ENCODE assay signal across 9 cellular contexts in genomic region chr9:7234144-7234543, GRCh38.
DNase-seq lines count a peak whose midpoint lies in the region; ATAC-seq lines count a peak whose summit lies in the region.
"Had no signal": no experiment of that assay in that cellular context is flagged by ENCODE, and none has a peak within 500 bp of the region (broad histone marks: within the 10 kb centered on the region; RNA-seq: fewer than 3 reads in every experiment).

No MANE protein-coding gene starts in this region.

- no peak overlapping the region for H3K4me3 Mint-ChIP-seq in T-helper 2 cell treated with Interferon-gamma antibody and Interleukin-4, amounts not matched to agents 5 μg/mL and 100 μg/mL, for 36 hours
- H3K4me3 Mint-ChIP-seq: dendritic cell treated with granulocyte-macrophage colony-stimulating factor and Interleukin-4, amounts not matched to agents 40 ng/mL and 50 ng/mL, for 4 days had no signal

- no peaks in the 10 kb centered on the region for H3K9me3 ChIP-seq in aorta (ENCODE audit: control insufficient read depth, low read length)

- H3K4me3 ChIP-seq in aorta (ENCODE audit: low read length in 2 of 2), result no peak overlapping the region

- H3K4me1 Mint-ChIP-seq in T-helper 2 cell treated with Interferon-gamma antibody and Interleukin-4, amounts not matched to agents 5 μg/mL and 100 μg/mL, for 36 hours (ENCODE audit: low read depth), result peaks cover 20% of the 10 kb centered on the region

- H3K9me3 Mint-ChIP-seq in T-helper 2 cell treated with Interferon-gamma antibody and Interleukin-4, amounts not matched to agents 5 μg/mL and 100 μg/mL, for 36 hours, result peaks cover 6% of the 10 kb centered on the region
- H3K9me3 Mint-ChIP-seq: dendritic cell treated with granulocyte-macrophage colony-stimulating factor and Interleukin-4, amounts not matched to agents 40 ng/mL and 50 ng/mL, for 4 days had no signal

- H3K4me1 ChIP-seq in aorta (ENCODE audit: control insufficient read depth in 1 of 2, insufficient read depth in 2 of 2, low read length in 2 of 2), result no peaks in the 10 kb centered on the region

- no peak overlapping the region for H3K27ac ChIP-seq in aorta (ENCODE audit: low read depth in 1 of 2, low read length in 2 of 2)

- H3K27me3 ChIP-seq in aorta (ENCODE audit: control insufficient read depth in 1 of 2, insufficient read depth in 2 of 2, low read length in 1 of 2), result no peaks in the 10 kb centered on the region

- H3K27me3 Mint-ChIP-seq in T-helper 2 cell treated with Interferon-gamma antibody and Interleukin-4, amounts not matched to agents 5 μg/mL and 100 μg/mL, for 36 hours (ENCODE audit: low read depth), result peaks cover 13% of the 10 kb centered on the region

- DNase-seq in activated naive CD4-positive, alpha-beta T cell treated with Interleukin-2 at 50 U/mL for 16 hours, result peak; percentile 12
- DNase-seq in activated naive CD4-positive, alpha-beta T cell (lab: John Stamatoyannopoulos, UW), result no peak
- peak; percentile 16 for DNase-seq in T-helper 2 cell treated with Interferon-gamma antibody and Interleukin-4, amounts not matched to agents 5 μg/mL and 100 μg/mL, for 36 hours (ENCODE audit: low spot score)
- DNase-seq in hepatic stellate cell (ENCODE audit: low spot score) (peak; percentile 11), aorta (no peak), sciatic nerve (ENCODE audit: low spot score) (no peak), COLO668 (lab: John Stamatoyannopoulos, UW; ENCODE audit: unreplicated experiment) (no peak)

- intact Hi-C loops in aorta (cut with DNase I) (no loop called here), sciatic nerve (cut with DNase I) (no loop called here)

- peak; percentile 78 for ATAC-seq in HG02973 (IDR thresholded peaks at IDR 0.05; ENCODE audit: unreplicated experiment)
- no peak for ATAC-seq in aorta (ENCODE audit: low FRiP score)
- ATAC-seq in sciatic nerve, result no peak

- H3K36me3 Mint-ChIP-seq in T-helper 2 cell treated with Interferon-gamma antibody and Interleukin-4, amounts not matched to agents 5 μg/mL and 100 μg/mL, for 36 hours (ENCODE audit: low read depth), result peaks cover 5% of the 10 kb centered on the region

- H3K27ac Mint-ChIP-seq in T-helper 2 cell treated with Interferon-gamma antibody and Interleukin-4, amounts not matched to agents 5 μg/mL and 100 μg/mL, for 36 hours, result no peak overlapping the region
- H3K27ac Mint-ChIP-seq: dendritic cell treated with granulocyte-macrophage colony-stimulating factor and Interleukin-4, amounts not matched to agents 40 ng/mL and 50 ng/mL, for 4 days had no signal

- WGBS in aorta, 2 donors, result 50 to 61% methylated on average over 5 of the region's 5 CpGs

- no peaks in the 10 kb centered on the region for H3K36me3 ChIP-seq in aorta (ENCODE audit: control insufficient read depth in 1 of 2, insufficient read depth in 2 of 2, low read length in 1 of 2)

Comparison
In these comparisons a context has a peak if more than half of its experiments do, and no peak if none do; other contexts are left out.
1. DNase-seq: peak in activated naive CD4-positive, alpha-beta T cell treated with Interleukin-2 at 50 U/mL for 16 hours (single experiment), T-helper 2 cell treated with Interferon-gamma antibody and Interleukin-4, amounts not matched to agents 5 μg/mL and 100 μg/mL, for 36 hours (single experiment) and hepatic stellate cell (single experiment); none in activated naive CD4-positive, alpha-beta T cell (0 of 4), aorta (0 of 2), sciatic nerve (single experiment) and COLO668 (single experiment).